Comparison of ENCODE assay signal across 9 cellular contexts in the genomic region with DNA sequence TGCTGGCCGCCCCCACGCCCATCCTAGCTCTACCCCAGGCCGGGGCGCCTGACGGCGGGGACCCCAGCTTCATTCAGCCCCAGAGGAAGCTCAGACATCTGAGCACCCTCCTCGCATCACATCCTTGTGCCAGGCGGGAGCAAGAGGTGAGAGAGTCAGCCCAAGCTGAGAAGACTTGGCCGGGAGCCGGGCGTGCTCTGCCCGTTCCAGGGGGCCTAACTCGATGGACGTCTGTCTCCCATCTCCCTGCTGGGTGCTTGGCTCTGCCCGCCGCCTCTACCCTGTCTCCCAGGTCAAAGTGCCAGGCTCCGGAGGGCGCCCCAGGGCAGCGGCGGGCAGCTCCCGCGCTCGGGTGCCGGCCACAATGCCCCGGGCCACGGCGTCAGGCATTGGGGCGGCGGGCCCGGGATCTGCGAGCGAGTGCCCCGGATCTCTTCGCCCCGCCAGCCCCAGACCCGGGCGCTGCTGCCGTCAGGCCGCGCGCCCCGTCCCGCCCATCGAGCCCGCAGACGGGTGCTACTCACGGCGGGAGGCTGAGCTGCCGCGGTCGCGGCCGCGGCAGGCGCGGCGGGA. TPM values are rescaled to one million over a fixed set of nuclear protein-coding genes. Genes with fewer than 3 reads are reported as not detected.
DNase-seq lines count a peak whose midpoint lies in the region; ATAC-seq and TF ChIP-seq lines count a peak whose summit lies in the region.
"Had no signal": no experiment of that assay in that cellular context is flagged by ENCODE, and none has a peak within 500 bp of the region (broad histone marks: within the 10 kb centered on the region; RNA-seq: fewer than 3 reads in every experiment).

No MANE protein-coding gene starts in this region.

- peak overlapping the region; percentile 69 to 78 for H3K4me3 ChIP-seq in ascending aorta

- intact Hi-C loops in activated CD4-positive, alpha-beta T cell treated with anti-CD3 and anti-CD28 coated beads, Interleukin-2, amount 10 ng/mL, durations not matched to agents 24 days and 14 days (cut with micrococcal nuclease) = loop anchor here (1.0 to 5.0 kb wide), 6 partner anchors 15 to 294 kb away; no protein-coding TSS in a partner anchor
- intact Hi-C loops in ascending aorta (cut with DNase I) = loop anchor here (5.0 kb wide), 3 partner anchors 99 to 294 kb away; partner anchors contain the start of gene HERC1

- ATAC-seq in HG03521 (IDR thresholded peaks at IDR 0.05; ENCODE audit: unreplicated experiment) = peak; percentile 18
- ATAC-seq in stimulated activated naive CD8-positive, alpha-beta T cell treated with anti-CD3 and anti-CD28 coated beads, Interleukin-15, amount 100 ng/mL, for 72 hours = peak; percentile 65

- peaks cover 0 to 8% of the 10 kb centered on the region in 2 donors for H3K4me1 ChIP-seq in ascending aorta

- no peak for DNase-seq in activated CD4-positive, alpha-beta T cell treated with anti-CD3 and anti-CD28 coated beads, Interleukin-2, amount 10 ng/mL, durations not matched to agents 24 days and 14 days
- no peak for DNase-seq in activated CD4-positive, alpha-beta T cell treated with anti-CD3 and anti-CD28 coated beads, Interleukin-2, amount 50 U/mL, for 1 hour
- DNase-seq in ascending aorta (ENCODE audit: low spot score in 2 of 2) = no peak
- DNase-seq in immature natural killer cell = no peak
- peak; percentile 13 to 29 for DNase-seq in stimulated activated naive CD8-positive, alpha-beta T cell treated with anti-CD3 and anti-CD28 coated beads, Interleukin-15, amount 100 ng/mL, for 72 hours
- DNase-seq in NCI-H1930 (lab: John Stamatoyannopoulos, UW) = no peak
- DNase-seq in activated CD4-positive, CD25-positive, alpha-beta regulatory T cell treated with anti-CD3 and anti-CD28 coated beads, Interleukin-2, amount 50 U/mL, for 72 hours = no peak

- no peak overlapping the region for H3K27ac Mint-ChIP-seq in activated CD4-positive, alpha-beta T cell treated with anti-CD3 and anti-CD28 coated beads, Interleukin-2, amount 10 ng/mL, durations not matched to agents 24 days and 14 days
- no peak overlapping the region for H3K27ac Mint-ChIP-seq in immature natural killer cell
- no peak overlapping the region for H3K27ac Mint-ChIP-seq in stimulated activated naive CD8-positive, alpha-beta T cell treated with anti-CD3 and anti-CD28 coated beads, Interleukin-15, amount 100 ng/mL, for 72 hours

- no peaks in the 10 kb centered on the region for H3K27me3 ChIP-seq in ascending aorta
- H3K27me3 ChIP-seq: adrenal gland had no signal

- H3K36me3 Mint-ChIP-seq in activated CD4-positive, alpha-beta T cell treated with anti-CD3 and anti-CD28 coated beads, Interleukin-2, amount 10 ng/mL, durations not matched to agents 24 days and 14 days (ENCODE audit: low read depth) = no peaks in the 10 kb centered on the region
- H3K36me3 Mint-ChIP-seq in immature natural killer cell = no peaks in the 10 kb centered on the region

- no peaks in the 10 kb centered on the region for H3K9me3 ChIP-seq in ascending aorta
- H3K9me3 ChIP-seq: adrenal gland had no signal

- H3K9me3 Mint-ChIP-seq in activated CD4-positive, alpha-beta T cell treated with anti-CD3 and anti-CD28 coated beads, Interleukin-2, amount 10 ng/mL, durations not matched to agents 24 days and 14 days = no peaks in the 10 kb centered on the region
- no peaks in the 10 kb centered on the region for H3K9me3 Mint-ChIP-seq in immature natural killer cell
- H3K9me3 Mint-ChIP-seq in stimulated activated naive CD8-positive, alpha-beta T cell treated with anti-CD3 and anti-CD28 coated beads, Interleukin-15, amount 100 ng/mL, for 72 hours = no peaks in the 10 kb centered on the region

- H3K4me3 Mint-ChIP-seq in activated CD4-positive, alpha-beta T cell treated with anti-CD3 and anti-CD28 coated beads, Interleukin-2, amount 10 ng/mL, durations not matched to agents 24 days and 14 days = peak overlapping the region; percentile 61
- H3K4me3 Mint-ChIP-seq in immature natural killer cell = peak overlapping the region; percentile 50 to 74 (median 68)
- H3K4me3 Mint-ChIP-seq in stimulated activated naive CD8-positive, alpha-beta T cell treated with anti-CD3 and anti-CD28 coated beads, Interleukin-15, amount 100 ng/mL, for 72 hours = peak overlapping the region; percentile 29 to 54

- TF ChIP-seq CTCF in ascending aorta (IDR thresholded peaks at IDR 0.05) = no peak

- H3K4me1 Mint-ChIP-seq in activated CD4-positive, alpha-beta T cell treated with anti-CD3 and anti-CD28 coated beads, Interleukin-2, amount 10 ng/mL, durations not matched to agents 24 days and 14 days = peaks cover 15% of the 10 kb centered on the region
- H3K4me1 Mint-ChIP-seq in immature natural killer cell = peaks cover 8 to 9% of the 10 kb centered on the region in 2 donors
- peaks cover 21% of the 10 kb centered on the region for H3K4me1 Mint-ChIP-seq in stimulated activated naive CD8-positive, alpha-beta T cell treated with anti-CD3 and anti-CD28 coated beads, Interleukin-15, amount 100 ng/mL, for 72 hours

- no peak overlapping the region for H3K27ac ChIP-seq in ascending aorta

- no peaks in the 10 kb centered on the region for H3K36me3 ChIP-seq in ascending aorta
- H3K36me3 ChIP-seq: adrenal gland had no signal

- peaks cover 34% of the 10 kb centered on the region for H3K27me3 Mint-ChIP-seq in activated CD4-positive, alpha-beta T cell treated with anti-CD3 and anti-CD28 coated beads, Interleukin-2, amount 10 ng/mL, durations not matched to agents 24 days and 14 days
- peaks cover 0 to 12% (median 11%) of the 10 kb centered on the region in 3 donors for H3K27me3 Mint-ChIP-seq in immature natural killer cell (ENCODE audit: low read depth in 3 of 3)
- peaks cover 48% of the 10 kb centered on the region for H3K27me3 Mint-ChIP-seq in stimulated activated naive CD8-positive, alpha-beta T cell treated with anti-CD3 and anti-CD28 coated beads, Interleukin-15, amount 100 ng/mL, for 72 hours

RNA-seq across cellular contexts. Expression of gene DAPK2, which starts 0.4 kb away (rescaled TPM):
- 3.7 and 4.3 TPM in 2 replicates for total RNA-seq in activated CD4-positive, alpha-beta T cell treated with anti-CD3 and anti-CD28 coated beads, Interleukin-2, amount 10 ng/mL, durations not matched to agents 24 days and 14 days
- total RNA-seq in ascending aorta = 2.4 TPM
- polyA plus RNA-seq in immature natural killer cell = 1 to 10 TPM; 4.5 to 7.3 (median 5.1) TPM

RNA-seq across cellular contexts. Expression of gene CIAO2A, which starts 47.8 kb away (rescaled TPM):
- total RNA-seq in activated CD4-positive, alpha-beta T cell treated with anti-CD3 and anti-CD28 coated beads, Interleukin-2, amount 10 ng/mL, durations not matched to agents 24 days and 14 days = 72.3 and 73.0 TPM in 2 replicates
- total RNA-seq in ascending aorta = 2.4 TPM
- polyA plus RNA-seq in immature natural killer cell = 100 to 1,000 TPM in 2 of 3 donors, 10 to 100 TPM in 1; 67.1 to 168 (median 102) TPM

RNA-seq across cellular contexts. Expression of gene SNX1, which starts 49.9 kb away (rescaled TPM):
- total RNA-seq in activated CD4-positive, alpha-beta T cell treated with anti-CD3 and anti-CD28 coated beads, Interleukin-2, amount 10 ng/mL, durations not matched to agents 24 days and 14 days = 117 and 129 TPM in 2 replicates
- total RNA-seq in ascending aorta = 33.8 TPM
- 10 to 100 TPM; 59.4 to 83.6 (median 82.2) TPM for polyA plus RNA-seq in immature natural killer cell

Comparison
In these comparisons a context has a peak if more than half of its experiments do, and no peak if none do; other contexts are left out.
1. DNase-seq: peak in stimulated activated naive CD8-positive, alpha-beta T cell treated with anti-CD3 and anti-CD28 coated beads, Interleukin-15, amount 100 ng/mL, for 72 hours (2 of 2); none in activated CD4-positive, alpha-beta T cell treated with anti-CD3 and anti-CD28 coated beads, Interleukin-2, amount 10 ng/mL, durations not matched to agents 24 days and 14 days (single experiment), activated CD4-positive, alpha-beta T cell treated with anti-CD3 and anti-CD28 coated beads, Interleukin-2, amount 50 U/mL, for 1 hour (single experiment), ascending aorta (0 of 2), immature natural killer cell (0 of 3), NCI-H1930 (0 of 2) and activated CD4-positive, CD25-positive, alpha-beta regulatory T cell treated with anti-CD3 and anti-CD28 coated beads, Interleukin-2, amount 50 U/mL, for 72 hours (single experiment).
2. RNA of gene CIAO2A, which starts 47.8 kb away (total RNA-seq): 72.3 to 73.0 TPM in activated CD4-positive, alpha-beta T cell treated with anti-CD3 and anti-CD28 coated beads, Interleukin-2, amount 10 ng/mL, durations not matched to agents 24 days and 14 days; 2.4 TPM in ascending aorta (single experiment); every median in the first group is over 10 times any median in the second.
3. Peak in every context shown above with its lines, with median percentiles within 50 percentile points of each other: H3K4me3 Mint-ChIP-seq.